26 cellular contexts compared by ENCODE assay signal in genomic region chr7:126993626-126994213, GRCh38.
"Had no signal": no experiment of that assay in that cellular context is flagged by ENCODE, and none has a peak within 500 bp of the region (broad histone marks: within the 10 kb centered on the region; RNA-seq: fewer than 3 reads in every experiment).

No MANE protein-coding gene starts in this region.

- H3K4me1 ChIP-seq: breast epithelium, colonic mucosa, esophagus muscularis mucosa, left ventricle myocardium inferior, sigmoid colon, testis, vagina had no signal

- ATAC-seq: naive thymus-derived CD8-positive, alpha-beta T cell had no signal

- FAIRE-seq: frontal cortex had no signal

- H3K4me3 ChIP-seq: breast epithelium, colonic mucosa, dorsolateral prefrontal cortex, esophagus muscularis mucosa, hepatocyte, left ventricle myocardium inferior, neural progenitor cell, sigmoid colon, testis, vagina had no signal

- H3K36me3 ChIP-seq: breast epithelium, colonic mucosa, esophagus muscularis mucosa, left ventricle myocardium inferior, neural progenitor cell, sigmoid colon, vagina had no signal

- H3K9me3 ChIP-seq: breast epithelium, colonic mucosa, esophagus muscularis mucosa, sigmoid colon, testis, vagina had no signal

- DNase-seq: activated CD4-positive, alpha-beta T cell treated with anti-CD3 and anti-CD28 coated beads for 4 hours; activated CD4-positive, alpha-beta T cell treated with anti-CD3 and anti-CD28 coated beads, Interleukin-2, amount 50 U/mL, for 48 hours; activated CD4-positive, CD25-positive, alpha-beta regulatory T cell; activated naive CD4-positive, alpha-beta T cell treated with Interleukin-2 at 50 U/mL for 16 hours; activated naive CD8-positive, alpha-beta T cell treated with anti-CD3 and anti-CD28 coated beads for 36 hours; activated T-cell treated with anti-CD3 and anti-CD28 coated beads, Interleukin-2, amount 50 U/mL, for 48 hours; colonic mucosa; dorsolateral prefrontal cortex; glutamatergic neuron; immature natural killer cell; kidney glomerular epithelial cell; left ventricle myocardium inferior; naive thymus-derived CD8-positive, alpha-beta T cell; retina; sigmoid colon; stimulated activated CD4-positive, alpha-beta T cell treated with anti-CD3 and anti-CD28 coated beads, Interleukin-2, amount 100 ng/mL, for 48 hours; stimulated activated CD8-positive, alpha-beta memory T cell treated with anti-CD3 and anti-CD28 coated beads, Interleukin-4, amount 100 ng/mL, for 48 hours; stimulated activated naive CD4-positive, alpha-beta T cell; testis; trophoblast cell had no signal
